Comparison of ENCODE assay signal across 10 cellular contexts in the genomic region with DNA sequence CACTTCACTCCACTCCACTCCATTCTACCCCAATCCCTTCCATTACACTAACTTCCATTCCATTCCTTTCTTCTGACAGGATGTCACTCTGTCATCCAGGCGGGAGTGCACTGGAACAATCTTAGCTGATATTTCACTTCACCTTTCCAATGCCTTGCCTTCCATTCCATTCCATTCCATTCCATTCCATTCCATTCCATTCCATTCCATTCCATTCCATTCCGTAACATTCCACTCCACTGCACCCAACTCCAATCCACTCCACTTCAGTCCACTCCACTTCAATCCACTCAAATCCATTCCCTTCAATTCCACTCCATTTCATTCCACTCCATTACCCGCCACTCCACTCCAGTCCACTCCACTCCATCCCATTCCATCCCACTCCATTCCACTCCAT.
DNase-seq lines count a peak whose midpoint lies in the region; TF ChIP-seq lines count a peak whose summit lies in the region.
"Had no signal": no experiment of that assay in that cellular context is flagged by ENCODE, and none has a peak within 500 bp of the region (broad histone marks: within the 10 kb centered on the region; RNA-seq: fewer than 3 reads in every experiment).

No MANE protein-coding gene starts in this region.

- no peaks in the 10 kb centered on the region for H3F3A ChIP-seq in GM23248 (ENCODE audit: insufficient read depth)

- DNase-seq in GM23248 (peak; percentile 26), RPMI7951 (ENCODE audit: low read depth) (peak; percentile 76), fibroblast of mammary gland (ENCODE audit: low read depth) (peak; percentile 89), non-pigmented ciliary epithelial cell (ENCODE audit: low read depth) (peak; percentile 65), COLO829 (ENCODE audit: low spot score) (no peak), NCI-H2081 (lab: John Stamatoyannopoulos, UW) (no peak), MV-4-11 (lab: John Stamatoyannopoulos, UW) (no peak)
- no peak for DNase-seq in activated naive CD4-positive, alpha-beta T cell treated with Interleukin-2 at 50 U/mL for 16 hours
- DNase-seq: left ventricle myocardium inferior had no signal

- 13 to 19% methylated on average over 3 of the region's 3 CpGs for WGBS in GM23248 (ENCODE audit: low coverage in 1 of 2, low lambda C conversion rate in 2 of 2, missing lambda C conversion rate in 2 of 2), 2 experiments

- no peak overlapping the region for H3K4me2 ChIP-seq in GM23248 (ENCODE audit: unreplicated experiment)

- in situ Hi-C loops in GM23248 (cut with MboI), result no loop called here

- TF ChIP-seq CTCF in fibroblast of mammary gland (conservative IDR thresholded peaks at IDR 0.05; ENCODE audit: control insufficient read depth, insufficient read depth, low read depth, low read length), result no peak

- no peak overlapping the region for H3K9ac ChIP-seq in GM23248
- H3K9ac ChIP-seq: parathyroid adenoma had no signal

- H3K4me3 ChIP-seq in GM23248 (no peak overlapping the region), fibroblast of mammary gland (ENCODE audit: control insufficient read depth, low read depth, low read length) (no peak overlapping the region)
- H3K4me3 ChIP-seq: left ventricle myocardium inferior had no signal

- no peaks in the 10 kb centered on the region for H3K79me2 ChIP-seq in GM23248 (ENCODE audit: insufficient read depth)
- H3K79me2 ChIP-seq: parathyroid adenoma had no signal

- no peaks in the 10 kb centered on the region for H3K4me1 ChIP-seq in GM23248 (ENCODE audit: insufficient read depth)
- H3K4me1 ChIP-seq: left ventricle myocardium inferior, parathyroid adenoma had no signal

- no peak overlapping the region for H2AFZ ChIP-seq in GM23248
- H2AFZ ChIP-seq: parathyroid adenoma had no signal

- H3K9me2 ChIP-seq in GM23248 (ENCODE audit: insufficient read depth), result no peaks in the 10 kb centered on the region

- H4K20me1 ChIP-seq in GM23248 (ENCODE audit: insufficient read depth), result no peaks in the 10 kb centered on the region

- no peaks in the 10 kb centered on the region for H3K9me3 ChIP-seq in GM23248 (ENCODE audit: low read depth)

- no peaks in the 10 kb centered on the region for H3K36me3 ChIP-seq in GM23248 (ENCODE audit: low read depth)
- H3K36me3 ChIP-seq: left ventricle myocardium inferior had no signal

- no peaks in the 10 kb centered on the region for H3K27me3 ChIP-seq in GM23248 (replicated peaks; ENCODE audit: insufficient read depth)

- H3K27ac ChIP-seq in GM23248, result no peak overlapping the region
- H3K27ac ChIP-seq: left ventricle myocardium inferior, parathyroid adenoma had no signal

Comparison
In these comparisons a context has a peak if more than half of its experiments do, and no peak if none do; other contexts are left out.
1. DNase-seq: peak in GM23248 (single experiment), RPMI7951 (single experiment), fibroblast of mammary gland (single experiment) and non-pigmented ciliary epithelial cell (single experiment); none in activated naive CD4-positive, alpha-beta T cell treated with Interleukin-2 at 50 U/mL for 16 hours (single experiment), COLO829 (single experiment), NCI-H2081 (0 of 2) and MV-4-11 (single experiment).